In genomic region chr20:56826971-56827645, GRCh38 we compare ENCODE assay signal across 14 cellular contexts.
A peak's percentile ranks its signal among the peaks of the same experiment; 100 is the strongest.
DNase-seq lines count a peak whose midpoint lies in the region; ATAC-seq and TF ChIP-seq lines count a peak whose summit lies in the region.
"Had no signal": no experiment of that assay in that cellular context is flagged by ENCODE, and none has a peak within 500 bp of the region (broad histone marks: within the 10 kb centered on the region; RNA-seq: fewer than 3 reads in every experiment).

No MANE protein-coding gene starts in this region.

- ATAC-seq in left ventricle myocardium superior (no peak), upper lobe of right lung (no peak)
- ATAC-seq: left lung had no signal

- no peak overlapping the region for H3K4me3 ChIP-seq in upper lobe of right lung
- H3K4me3 ChIP-seq: left lung, pancreas had no signal

- intact Hi-C loops in left ventricle myocardium superior (cut with micrococcal nuclease) = no loop called here
- intact Hi-C loops in upper lobe of right lung (cut with DNase I) = no loop called here

- DNase-seq in H4 (ENCODE audit: low spot score) (peak; percentile 16), SKM-1 treated with dmso at 0.1 percent for 144 hours (lab: John Stamatoyannopoulos, UW; ENCODE audit: unreplicated experiment) (peak; percentile 51), fibroblast of peridontal ligament (ENCODE audit: extremely low read depth) (peak; percentile 92), stromal cell of bone marrow (ENCODE audit: low read depth) (peak; percentile 27), left ventricle myocardium superior (no peak), RPMI8226 (no peak), upper lobe of right lung (no peak)
- DNase-seq in stimulated activated naive CD4-positive, alpha-beta T cell (lab: John Stamatoyannopoulos, UW) = no peak
- DNase-seq: activated CD8-positive, alpha-beta memory T cell treated with anti-CD3 and anti-CD28 coated beads, Interleukin-2, amount 50 U/mL, for 48 hours; erythroblast; left lung; NCI-H187; pancreas; testis had no signal

- H3K27ac ChIP-seq in upper lobe of right lung = no peak overlapping the region
- H3K27ac ChIP-seq: left lung, pancreas, testis had no signal

- H3K36me3 ChIP-seq in upper lobe of right lung = no peaks in the 10 kb centered on the region
- H3K36me3 ChIP-seq: left lung, pancreas had no signal

- no peak for TF ChIP-seq CTCF in upper lobe of right lung (IDR thresholded peaks at IDR 0.05)

- H3K9me3 ChIP-seq in upper lobe of right lung = no peaks in the 10 kb centered on the region
- H3K9me3 ChIP-seq: left lung, pancreas, testis had no signal

- no peaks in the 10 kb centered on the region for H3K4me1 ChIP-seq in upper lobe of right lung
- H3K4me1 ChIP-seq: left lung, pancreas, testis had no signal

- H3K27me3 ChIP-seq in upper lobe of right lung = peaks cover 32% of the 10 kb centered on the region
- H3K27me3 ChIP-seq: testis had no signal

Comparison
In these comparisons a context has a peak if more than half of its experiments do, and no peak if none do; other contexts are left out.
1. DNase-seq: peak in H4 (single experiment), SKM-1 treated with dmso at 0.1 percent for 144 hours (single experiment), fibroblast of peridontal ligament (single experiment) and stromal cell of bone marrow (single experiment); none in left ventricle myocardium superior (single experiment), RPMI8226 (single experiment), upper lobe of right lung (single experiment) and stimulated activated naive CD4-positive, alpha-beta T cell (0 of 6).